ENCODE assay signal across 34 cellular contexts in genomic region chr3:26589678-26590077, GRCh38. TPM values are rescaled to one million over a fixed set of nuclear protein-coding genes. Genes with fewer than 3 reads are reported as not detected.
"Had no signal": no experiment of that assay in that cellular context is flagged by ENCODE, and none has a peak within 500 bp of the region (broad histone marks: within the 10 kb centered on the region; RNA-seq: fewer than 3 reads in every experiment).

No MANE protein-coding gene starts in this region.

- H3K36me3 Mint-ChIP-seq: mesothelial cell of epicardium, naive B cell had no signal

- H3K9me3 ChIP-seq: colonic mucosa, esophagus squamous epithelium, gastrocnemius medialis, lower lobe of right lung, mucosa of descending colon had no signal

- H3K4me3 Mint-ChIP-seq: dendritic cell treated with granulocyte-macrophage colony-stimulating factor and Interleukin-4, amounts not matched to agents 40 ng/mL and 50 ng/mL, for 4 days; effector memory CD8-positive, alpha-beta T cell; endodermal cell; mesothelial cell of epicardium; naive B cell had no signal

- H3K27me3 Mint-ChIP-seq: dendritic cell treated with granulocyte-macrophage colony-stimulating factor and Interleukin-4, amounts not matched to agents 40 ng/mL and 50 ng/mL, for 4 days; effector memory CD8-positive, alpha-beta T cell; naive B cell had no signal

- H3K27ac ChIP-seq: colonic mucosa, epithelial cell of prostate, esophagus squamous epithelium, gastrocnemius medialis, heart right ventricle, left lung, lower lobe of right lung had no signal

- H3K9me3 Mint-ChIP-seq: endodermal cell, mesothelial cell of epicardium had no signal

- H3K4me1 Mint-ChIP-seq: endodermal cell, mesothelial cell of epicardium, naive B cell had no signal

- H3K36me3 ChIP-seq: colonic mucosa, esophagus squamous epithelium, gastrocnemius medialis, heart right ventricle, left lung, lower lobe of right lung had no signal

- H3K27me3 ChIP-seq: colonic mucosa, esophagus squamous epithelium, gastrocnemius medialis, heart right ventricle, left lung had no signal

- H3K27ac Mint-ChIP-seq: dendritic cell treated with granulocyte-macrophage colony-stimulating factor and Interleukin-4, amounts not matched to agents 40 ng/mL and 50 ng/mL, for 4 days; effector memory CD8-positive, alpha-beta T cell; endodermal cell; mesothelial cell of epicardium; naive B cell had no signal

- ATAC-seq: effector memory CD8-positive, alpha-beta T cell; esophagus mucosa; gastrocnemius medialis; heart right ventricle; left cardiac atrium; left lung; left ventricle myocardium superior; lower lobe of right lung; mucosa of descending colon had no signal

- DNase-seq: colonic mucosa; cortex of kidney; effector CD8-positive, alpha-beta T cell; effector memory CD8-positive, alpha-beta T cell; endodermal cell; erythroblast; esophagus squamous epithelium; foreskin fibroblast; foreskin melanocyte; gastrocnemius medialis; glutamatergic neuron; head of caudate nucleus; heart right ventricle; hippocampal formation; left cardiac atrium; left lung; left ventricle myocardium superior; lower lobe of right lung; mesenchymal stem cell; mucosa of descending colon; naive B cell had no signal

- FAIRE-seq: endometrium, islet of Langerhans, keratinocyte had no signal

- H3K4me3 ChIP-seq: colonic mucosa, esophagus squamous epithelium, gastrocnemius medialis, heart right ventricle, left lung, lower lobe of right lung, mucosa of descending colon had no signal

- H3K4me1 ChIP-seq: colonic mucosa, esophagus squamous epithelium, gastrocnemius medialis, heart right ventricle, lower lobe of right lung had no signal

RNA-seq across cellular contexts. Expression of gene LRRC3B, which starts 32.9 kb away (rescaled TPM):
- total RNA-seq: dermis microvascular lymphatic vessel endothelial cell, esophagus mucosa, glomerular endothelial cell, kidney epithelial cell, left lung, lung microvascular endothelial cell, mesenteric fat pad, myocyte had no signal
- polyA plus RNA-seq: keratinocyte had no signal
